In genomic region chr6:46876126-46876525, GRCh38 we compare ENCODE assay signal across 13 cellular contexts. TPM values are rescaled to one million over a fixed set of nuclear protein-coding genes. Genes with fewer than 3 reads are reported as not detected.
DNase-seq lines count a peak whose midpoint lies in the region; ATAC-seq, FAIRE-seq and TF ChIP-seq lines count a peak whose summit lies in the region.
"Had no signal": no experiment of that assay in that cellular context is flagged by ENCODE, and none has a peak within 500 bp of the region (broad histone marks: within the 10 kb centered on the region; RNA-seq: fewer than 3 reads in every experiment).

No MANE protein-coding gene starts in this region.

- H3K36me3 ChIP-seq in heart right ventricle (peaks cover 0 to 89% (median 14%) of the 10 kb centered on the region in 9 donors), right atrium auricular region (peaks cover 5% of the 10 kb centered on the region), SJCRH30 (no peaks in the 10 kb centered on the region), left ventricle myocardium inferior (peaks cover 52% of the 10 kb centered on the region)

- H3K9me3 ChIP-seq in heart right ventricle, result no peaks in the 10 kb centered on the region
- H3K9me3 ChIP-seq in right atrium auricular region, result no peaks in the 10 kb centered on the region
- H3K9me3 ChIP-seq in SJCRH30 (replicated peaks), result no peaks in the 10 kb centered on the region
- H3K9me3 ChIP-seq in left ventricle myocardium inferior (replicated peaks), result no peaks in the 10 kb centered on the region
- H3K9me3 ChIP-seq: psoas muscle had no signal

- H3K27ac ChIP-seq in heart right ventricle (peak overlapping the region in 6 of 10 donors; percentile 9 to 56 (median 33)), right atrium auricular region (no peak overlapping the region), SJCRH30 (0 out of 2 replicates have a peak overlapping the region, but pooled peaks have one; percentile 7), left ventricle myocardium inferior (replicated peaks) (peak overlapping the region; percentile 18)
- H3K27ac ChIP-seq: psoas muscle had no signal

- H3K4me3 ChIP-seq in heart right ventricle (no peak overlapping the region), right atrium auricular region (no peak overlapping the region), SJCRH30 (no peak overlapping the region), left ventricle myocardium inferior (no peak overlapping the region)
- H3K4me3 ChIP-seq: psoas muscle had no signal

- no peak for FAIRE-seq in urothelium cell line (lab: Jason Lieb, UNC)
- FAIRE-seq: GM12891 had no signal

- H3K27me3 ChIP-seq in heart right ventricle, result no peaks in the 10 kb centered on the region
- H3K27me3 ChIP-seq in right atrium auricular region, result no peaks in the 10 kb centered on the region
- no peaks in the 10 kb centered on the region for H3K27me3 ChIP-seq in SJCRH30
- H3K27me3 ChIP-seq in left ventricle myocardium inferior (ENCODE audit: low read depth), result peaks cover 4% of the 10 kb centered on the region

- intact Hi-C loops in heart right ventricle (cut with DNase I) (no loop called here), left ventricle myocardium inferior (cut with micrococcal nuclease) (no loop called here)

- TF ChIP-seq CTCF in heart right ventricle (IDR thresholded peaks at IDR 0.05), result no peak
- no peak for TF ChIP-seq CTCF in right atrium auricular region (IDR thresholded peaks at IDR 0.05)
- no peak for TF ChIP-seq CTCF in left ventricle myocardium inferior (IDR thresholded peaks at IDR 0.05; ENCODE audit: borderline replicate concordance)

- DNase-seq in heart right ventricle (peak in 1 of 2 donors; percentile 37), right atrium auricular region (ENCODE audit: low spot score) (no peak), SJCRH30 (peak; percentile 45 to 58), left ventricle myocardium inferior (no peak), urothelium cell line (ENCODE audit: low spot score) (peak; percentile 90), foreskin melanocyte (no peak)
- DNase-seq: activated naive CD8-positive, alpha-beta T cell treated with anti-CD3 and anti-CD28 coated beads for 36 hours; psoas muscle; stimulated activated naive CD4-positive, alpha-beta T cell; T-helper 9 cell had no signal

- peak; percentile 61 to 82 (median 68) for ATAC-seq in heart right ventricle
- no peak for ATAC-seq in GM21381 (IDR thresholded peaks at IDR 0.05; ENCODE audit: unreplicated experiment)
- ATAC-seq in HG03457 (IDR thresholded peaks at IDR 0.05; ENCODE audit: unreplicated experiment), result no peak

- H3K4me1 ChIP-seq in heart right ventricle (peaks cover 0 to 18% (median 2%) of the 10 kb centered on the region in 9 donors), right atrium auricular region (no peaks in the 10 kb centered on the region), SJCRH30 (peaks cover 8% of the 10 kb centered on the region), left ventricle myocardium inferior (peaks cover 24% of the 10 kb centered on the region)
- H3K4me1 ChIP-seq: psoas muscle had no signal

- 46 to 54% methylated on average over 4 of the region's 4 CpGs for WGBS in heart right ventricle, 2 donors

RNA-seq across cellular contexts. Expression of gene ADGRF5, which starts 45.6 kb away (rescaled TPM):
- total RNA-seq in heart right ventricle, result 10 to 100 TPM; 27.1 to 92.1 (median 35.4) TPM
- 10 to 100 TPM; 28.8 to 44.7 TPM for polyA plus RNA-seq in heart right ventricle
- 10 to 100 TPM; 38.4 to 59.4 TPM for total RNA-seq in right atrium auricular region
- total RNA-seq in SJCRH30 (2014; rRNA removed; shearing (Covaris generic)), result 0.30 and 0.35 TPM in 2 replicates
- total RNA-seq in left ventricle myocardium inferior, result 42.1 TPM
- total RNA-seq: activated naive CD8-positive, alpha-beta T cell treated with anti-CD3 and anti-CD28 coated beads for 36 hours had no signal

Comparison
In these comparisons a context has a peak if more than half of its experiments do, and no peak if none do; other contexts are left out.
1. H3K27ac ChIP-seq: peak in heart right ventricle (6 of 10), SJCRH30 (single experiment) and left ventricle myocardium inferior (single experiment); none in right atrium auricular region (0 of 2).
2. ATAC-seq: peak in heart right ventricle (8 of 8); none in GM21381 (single experiment) and HG03457 (single experiment).
3. DNase-seq: peak in SJCRH30 (2 of 2) and urothelium cell line (single experiment); none in right atrium auricular region (single experiment), left ventricle myocardium inferior (single experiment) and foreskin melanocyte (single experiment).
4. RNA of gene ADGRF5, which starts 45.6 kb away (total RNA-seq): 38.4 to 59.4 TPM in right atrium auricular region, 42.1 TPM in left ventricle myocardium inferior (single experiment) and 27.1 to 92.1 TPM in heart right ventricle; 0.30 to 0.35 TPM in SJCRH30; every median in the first group is over 10 times any median in the second.